Comparison of ENCODE assay signal across 8 cellular contexts in genomic region chr3:195657475-195658372, GRCh38.
A peak's percentile ranks its signal among the peaks of the same experiment; 100 is the strongest.
DNase-seq lines count a peak whose midpoint lies in the region; ATAC-seq lines count a peak whose summit lies in the region.
"Not testable (repeated sequence)": the region's sequence is repeated elsewhere in the genome, so short reads cannot be mapped to it uniquely, and the experiment has no call there.

No MANE protein-coding gene starts in this region.

- H3K27ac ChIP-seq in CD8-positive, alpha-beta memory T cell (ENCODE audit: low read depth, low read length): peak overlapping the region; percentile 64

- H3K9me3 Mint-ChIP-seq in CD8-positive, alpha-beta memory T cell; T-helper 2 cell treated with Interferon-gamma antibody and Interleukin-4, amounts not matched to agents 5 μg/mL and 100 μg/mL, for 36 hours; naive thymus-derived CD8-positive, alpha-beta T cell: not testable (repeated sequence)

- peak overlapping the region; percentile 89 for H3K9ac ChIP-seq in adipocyte (ENCODE audit: low read length)

- ATAC-seq in GM21423 (IDR thresholded peaks at IDR 0.05; ENCODE audit: unreplicated experiment) (peak; percentile 84), HG03457 (IDR thresholded peaks at IDR 0.05; ENCODE audit: unreplicated experiment) (peak; percentile 68)
- ATAC-seq in naive thymus-derived CD8-positive, alpha-beta T cell: peak; percentile 86 to 87

- peaks cover 3 to 12% (median 10%) of the 10 kb centered on the region in 3 donors for H3K4me1 Mint-ChIP-seq in CD8-positive, alpha-beta memory T cell
- peaks cover 11% of the 10 kb centered on the region for H3K4me1 Mint-ChIP-seq in T-helper 2 cell treated with Interferon-gamma antibody and Interleukin-4, amounts not matched to agents 5 μg/mL and 100 μg/mL, for 36 hours (ENCODE audit: low read depth)
- peaks cover 6 to 13% (median 8%) of the 10 kb centered on the region in 4 donors for H3K4me1 Mint-ChIP-seq in naive thymus-derived CD8-positive, alpha-beta T cell

- not testable (repeated sequence) for H3K36me3 Mint-ChIP-seq in CD8-positive, alpha-beta memory T cell; T-helper 2 cell treated with Interferon-gamma antibody and Interleukin-4, amounts not matched to agents 5 μg/mL and 100 μg/mL, for 36 hours (ENCODE audit: low read depth); naive thymus-derived CD8-positive, alpha-beta T cell

- H3K36me3 ChIP-seq in CD8-positive, alpha-beta memory T cell (ENCODE audit: insufficient read depth, low read length); adipocyte (ENCODE audit: control insufficient read depth, insufficient read depth, low read length, severe bottlenecking): not testable (repeated sequence)

- H3K9me3 ChIP-seq in CD8-positive, alpha-beta memory T cell (ENCODE audit: low read length); adipocyte (ENCODE audit: control insufficient read depth, low read length): not testable (repeated sequence)

- POLR2A ChIA-PET in CD8-positive, alpha-beta memory T cell (lab: Charles Lee); naive thymus-derived CD8-positive, alpha-beta T cell (lab: Charles Lee): not testable (repeated sequence)

- H3K27me3 Mint-ChIP-seq in CD8-positive, alpha-beta memory T cell; T-helper 2 cell treated with Interferon-gamma antibody and Interleukin-4, amounts not matched to agents 5 μg/mL and 100 μg/mL, for 36 hours (ENCODE audit: low read depth); naive thymus-derived CD8-positive, alpha-beta T cell: not testable (repeated sequence)

- H3K27ac Mint-ChIP-seq in CD8-positive, alpha-beta memory T cell: peak overlapping the region; percentile 85 to 98 (median 90)
- H3K27ac Mint-ChIP-seq in T-helper 2 cell treated with Interferon-gamma antibody and Interleukin-4, amounts not matched to agents 5 μg/mL and 100 μg/mL, for 36 hours: peak overlapping the region; percentile 92
- peak overlapping the region; percentile 75 to 96 (median 92) for H3K27ac Mint-ChIP-seq in naive thymus-derived CD8-positive, alpha-beta T cell

- H3K4me3 ChIP-seq in CD8-positive, alpha-beta memory T cell (ENCODE audit: low read length): peak overlapping the region; percentile 56
- H3K4me3 ChIP-seq in adipocyte (ENCODE audit: low read length): peak overlapping the region; percentile 83

- CTCF ChIA-PET in CD8-positive, alpha-beta memory T cell (lab: Charles Lee): not testable (repeated sequence)

- peak overlapping the region; percentile 83 to 98 (median 89) for H3K4me3 Mint-ChIP-seq in CD8-positive, alpha-beta memory T cell
- peak overlapping the region; percentile 93 for H3K4me3 Mint-ChIP-seq in T-helper 2 cell treated with Interferon-gamma antibody and Interleukin-4, amounts not matched to agents 5 μg/mL and 100 μg/mL, for 36 hours
- H3K4me3 Mint-ChIP-seq in naive thymus-derived CD8-positive, alpha-beta T cell: peak overlapping the region; percentile 79 to 92 (median 88)

- H3K4me1 ChIP-seq in CD8-positive, alpha-beta memory T cell (ENCODE audit: insufficient read depth, low read length); adipocyte (ENCODE audit: control insufficient read depth, insufficient read depth, low read length): not testable (repeated sequence)

- peak; percentile 86 to 95 (median 90) for DNase-seq in CD8-positive, alpha-beta memory T cell
- DNase-seq in T-helper 2 cell treated with Interferon-gamma antibody and Interleukin-4, amounts not matched to agents 5 μg/mL and 100 μg/mL, for 36 hours (ENCODE audit: low spot score): peak; percentile 94
- DNase-seq in adipocyte (ENCODE audit: low read depth): peak; percentile 87
- DNase-seq in glomerular visceral epithelial cell (ENCODE audit: extremely low spot score): peak; percentile 78
- DNase-seq in naive thymus-derived CD8-positive, alpha-beta T cell: peak; percentile 64 to 96 (median 89)
- DNase-seq in stimulated activated CD8-positive, alpha-beta memory T cell treated with anti-CD3 and anti-CD28 coated beads, Interleukin-12 subunit alpha, Interleukin-12 subunit beta, amount 100 ng/mL, for 1 hour (ENCODE audit: low read depth): peak; percentile 88

- H3K27me3 ChIP-seq in CD8-positive, alpha-beta memory T cell (ENCODE audit: insufficient read depth, low read length, poor library complexity, severe bottlenecking); adipocyte (replicated peaks; ENCODE audit: control insufficient read depth, insufficient read depth, low read length): not testable (repeated sequence)

Comparison
In these comparisons a context has a peak if more than half of its experiments do, and no peak if none do; other contexts are left out.
1. Peak in every context shown above with its lines: DNase-seq, ATAC-seq, H3K4me3 ChIP-seq and H3K27ac ChIP-seq.